In genomic region chr13:60384911-60385310, GRCh38 we compare ENCODE assay signal across 29 cellular contexts.
"Had no signal": no experiment of that assay in that cellular context is flagged by ENCODE, and none has a peak within 500 bp of the region (broad histone marks: within the 10 kb centered on the region; RNA-seq: fewer than 3 reads in every experiment).

No MANE protein-coding gene starts in this region.

- ATAC-seq: naive thymus-derived CD8-positive, alpha-beta T cell; natural killer cell treated with Interleukin-12 subunit alpha and Interleukin-12 subunit beta and Interleukin-15 and Interleukin-18, amount 100 ng/mL, for 72 hours; right lobe of liver; stimulated activated effector memory CD8-positive, alpha-beta T cell treated with anti-CD3 and anti-CD28 coated beads, Interleukin-12 subunit alpha, Interleukin-12 subunit beta, amount 100 ng/mL, for 72 hours; stimulated activated naive B cell treated with anti-CD40 and anti-IgM and Interleukin-4, amounts not matched to agents 10 μg/mL and 1 μg/mL and 100 μg/mL, for 72 hours had no signal

- DNase-seq: naive thymus-derived CD8-positive, alpha-beta T cell; nephron progenitor cell; occipital lobe; ovary; retina; right lobe of liver; sigmoid colon; small intestine; stimulated activated CD4-positive, alpha-beta T cell treated with anti-CD3 and anti-CD28 coated beads, Interleukin-15, amount 100 ng/mL, for 24 hours; stimulated activated CD4-positive, alpha-beta T cell treated with anti-CD3 and anti-CD28 coated beads, Interleukin-2, amount 100 ng/mL, for 24 hours; stimulated activated CD4-positive, alpha-beta T cell treated with anti-CD3 and anti-CD28 coated beads, Interleukin-2, amount 100 ng/mL, for 48 hours; stimulated activated CD4-positive, alpha-beta T cell treated with anti-CD3 and anti-CD28 coated beads, Interleukin-4, amount 100 ng/mL, for 24 hours; stimulated activated naive B cell treated with anti-CD40 and anti-IgM and Interleukin-4, amounts not matched to agents 10 μg/mL and 1 μg/mL and 100 μg/mL, for 72 hours; stimulated activated naive CD4-positive, alpha-beta T cell treated with Interleukin-2 at 50 U/mL for 16 hours; stomach; thyroid gland; trophoblast cell; upper lobe of left lung had no signal

- H3K27me3 ChIP-seq: ovary, right atrium auricular region, right lobe of liver, sigmoid colon, stomach, thyroid gland, tibial nerve, upper lobe of left lung, vagina had no signal

- H3K4me3 ChIP-seq: ovary, prostate gland, right atrium auricular region, right lobe of liver, sigmoid colon, stomach, thoracic aorta, thyroid gland, tibial nerve, upper lobe of left lung, vagina had no signal

- H3K9ac ChIP-seq: parathyroid adenoma had no signal

- H3K79me2 ChIP-seq: parathyroid adenoma had no signal

- H3K9me3 Mint-ChIP-seq: naive thymus-derived CD8-positive, alpha-beta T cell; natural killer cell treated with Interleukin-12 subunit alpha and Interleukin-12 subunit beta and Interleukin-15 and Interleukin-18, amount 100 ng/mL, for 72 hours; nephron progenitor cell; neural crest cell; stimulated activated effector memory CD8-positive, alpha-beta T cell treated with anti-CD3 and anti-CD28 coated beads, Interleukin-12 subunit alpha, Interleukin-12 subunit beta, amount 100 ng/mL, for 72 hours; stimulated activated naive B cell treated with anti-CD40 and anti-IgM and Interleukin-4, amounts not matched to agents 10 μg/mL and 1 μg/mL and 100 μg/mL, for 72 hours; stimulated activated naive CD8-positive, alpha-beta T cell treated with anti-CD3 and anti-CD28 coated beads, Interleukin-15, Interleukin-2, amounts not matched to agents 100 ng/mL and 50 ng/mL, for 24 hours had no signal

- H3K36me3 ChIP-seq: ovary, prostate gland, right atrium auricular region, right lobe of liver, sigmoid colon, stomach, thoracic aorta, thyroid gland, tibial nerve, upper lobe of left lung, vagina had no signal

- H3K4me1 ChIP-seq: parathyroid adenoma, prostate gland, right atrium auricular region, right lobe of liver, sigmoid colon, stomach, thyroid gland, tibial nerve, upper lobe of left lung, vagina had no signal

- H3K36me3 Mint-ChIP-seq: naive thymus-derived CD8-positive, alpha-beta T cell; natural killer cell treated with Interleukin-12 subunit alpha and Interleukin-12 subunit beta and Interleukin-15 and Interleukin-18, amount 100 ng/mL, for 72 hours; stimulated activated effector memory CD8-positive, alpha-beta T cell treated with anti-CD3 and anti-CD28 coated beads, Interleukin-12 subunit alpha, Interleukin-12 subunit beta, amount 100 ng/mL, for 72 hours; stimulated activated naive B cell treated with anti-CD40 and anti-IgM and Interleukin-4, amounts not matched to agents 10 μg/mL and 1 μg/mL and 100 μg/mL, for 72 hours had no signal

- H2AFZ ChIP-seq: parathyroid adenoma had no signal

- FAIRE-seq: small intestine, urothelium cell line had no signal

- H3K9me3 ChIP-seq: ovary, prostate gland, right atrium auricular region, right lobe of liver, sigmoid colon, stomach, thoracic aorta, thyroid gland, tibial nerve, upper lobe of left lung, vagina had no signal

- H3K4me3 Mint-ChIP-seq: naive thymus-derived CD8-positive, alpha-beta T cell; natural killer cell treated with Interleukin-12 subunit alpha and Interleukin-12 subunit beta and Interleukin-15 and Interleukin-18, amount 100 ng/mL, for 72 hours; nephron progenitor cell; neural crest cell; stimulated activated effector memory CD8-positive, alpha-beta T cell treated with anti-CD3 and anti-CD28 coated beads, Interleukin-12 subunit alpha, Interleukin-12 subunit beta, amount 100 ng/mL, for 72 hours; stimulated activated naive B cell treated with anti-CD40 and anti-IgM and Interleukin-4, amounts not matched to agents 10 μg/mL and 1 μg/mL and 100 μg/mL, for 72 hours; stimulated activated naive CD8-positive, alpha-beta T cell treated with anti-CD3 and anti-CD28 coated beads, Interleukin-15, Interleukin-2, amounts not matched to agents 100 ng/mL and 50 ng/mL, for 24 hours had no signal

- H3K27ac Mint-ChIP-seq: naive thymus-derived CD8-positive, alpha-beta T cell; natural killer cell treated with Interleukin-12 subunit alpha and Interleukin-12 subunit beta and Interleukin-15 and Interleukin-18, amount 100 ng/mL, for 72 hours; nephron progenitor cell; stimulated activated effector memory CD8-positive, alpha-beta T cell treated with anti-CD3 and anti-CD28 coated beads, Interleukin-12 subunit alpha, Interleukin-12 subunit beta, amount 100 ng/mL, for 72 hours; stimulated activated naive B cell treated with anti-CD40 and anti-IgM and Interleukin-4, amounts not matched to agents 10 μg/mL and 1 μg/mL and 100 μg/mL, for 72 hours; stimulated activated naive CD8-positive, alpha-beta T cell treated with anti-CD3 and anti-CD28 coated beads, Interleukin-15, Interleukin-2, amounts not matched to agents 100 ng/mL and 50 ng/mL, for 24 hours had no signal

- H3K27ac ChIP-seq: ovary, parathyroid adenoma, prostate gland, right atrium auricular region, right lobe of liver, sigmoid colon, stomach, thoracic aorta, thyroid gland, tibial nerve, upper lobe of left lung, vagina had no signal

- H3K4me1 Mint-ChIP-seq: naive thymus-derived CD8-positive, alpha-beta T cell; nephron progenitor cell; stimulated activated effector memory CD8-positive, alpha-beta T cell treated with anti-CD3 and anti-CD28 coated beads, Interleukin-12 subunit alpha, Interleukin-12 subunit beta, amount 100 ng/mL, for 72 hours; stimulated activated naive B cell treated with anti-CD40 and anti-IgM and Interleukin-4, amounts not matched to agents 10 μg/mL and 1 μg/mL and 100 μg/mL, for 72 hours had no signal
